ENCODE assay signal across 9 cellular contexts in the genomic region with DNA sequence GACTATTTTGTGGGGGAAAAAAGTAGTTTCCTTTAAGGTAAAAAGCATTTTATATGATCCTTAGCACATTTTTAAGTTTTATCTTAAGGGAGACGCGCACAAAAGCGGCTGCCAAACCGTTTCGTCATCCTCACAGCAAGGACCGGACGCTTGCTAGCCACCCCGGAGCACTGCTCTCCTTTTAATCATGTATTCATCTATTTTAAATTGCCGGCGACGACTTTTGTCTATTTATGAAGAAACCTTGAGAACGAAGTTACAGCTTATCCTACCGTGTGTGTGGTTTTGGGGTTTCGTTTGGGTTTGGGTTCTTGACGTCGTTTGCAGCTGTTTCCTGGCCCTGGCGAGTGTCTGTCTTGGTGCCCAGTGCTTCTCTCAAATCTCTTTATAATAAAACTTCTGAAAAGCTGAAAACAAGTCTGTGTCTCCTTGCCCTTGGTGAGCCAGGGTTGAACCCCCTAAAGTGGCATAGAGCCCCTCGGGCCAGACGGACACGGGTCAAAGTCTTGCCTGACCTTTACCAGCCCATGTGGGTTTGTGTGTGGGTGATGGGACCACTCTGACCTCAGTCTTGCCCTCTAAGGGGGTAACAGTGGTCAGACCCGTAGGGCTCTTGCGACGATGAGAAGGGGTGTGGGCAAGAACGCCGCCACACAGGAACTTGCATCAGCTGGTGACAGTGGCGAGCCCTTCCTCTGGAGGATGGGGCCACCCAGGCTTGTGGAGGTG.
A peak's percentile ranks its signal among the peaks of the same experiment; 100 is the strongest.
DNase-seq lines count a peak whose midpoint lies in the region; ATAC-seq, FAIRE-seq and TF ChIP-seq lines count a peak whose summit lies in the region.
"Had no signal": no experiment of that assay in that cellular context is flagged by ENCODE, and none has a peak within 500 bp of the region (broad histone marks: within the 10 kb centered on the region; RNA-seq: fewer than 3 reads in every experiment).

No MANE protein-coding gene starts in this region.

- peaks cover 45 to 90% of the 10 kb centered on the region in 2 experiments for H3K27me3 ChIP-seq in K562 (ENCODE audit: control insufficient read depth in 2 of 2, insufficient read depth in 2 of 2, low read length in 2 of 2)

- peaks cover 6% of the 10 kb centered on the region; the same call in 1 of the 2 replicates for H4K20me1 ChIP-seq in K562 (replicated peaks; ENCODE audit: control insufficient read depth, insufficient read depth, low read length)

- CTCF ChIA-PET in K562 (lab: Yijun Ruan, JAX; ENCODE audit: low intra/inter-chr PET ratio) = no interaction called here

- H3K9me1 ChIP-seq in K562 (ENCODE audit: control insufficient read depth, insufficient read depth, low read length) = peaks cover 3% of the 10 kb centered on the region

- TF ChIP-seq CTCF in K562 (IDR thresholded peaks at IDR 0.05 in 2 of 3, conservative IDR thresholded peaks at IDR 0.05 in 1 of 3; ENCODE audit: insufficient read depth in 2 of 3, low read depth in 1 of 3, low read length in 3 of 3) = no peak

- POLR2A ChIA-PET in K562 (lab: Yijun Ruan, JAX) = interaction anchor here (0.8 to 1.3 kb wide), 2 partner anchors 8 to 302 kb away, joined by 3 to 4 read pairs; no protein-coding TSS in a partner anchor

- WGBS in K562 (ENCODE audit: insufficient coverage, low coverage, missing lambda C conversion rate) = 5% methylated on average over 23 of the region's 26 CpGs

- no peak overlapping the region for H3K9ac ChIP-seq in K562 (ENCODE audit: insufficient read depth in 1 of 2, low read depth in 2 of 2, low read length in 2 of 2)

- no peak for TF ChIP-seq POLR2A in K562 (conservative IDR thresholded peaks at IDR 0.05)

- no peaks in the 10 kb centered on the region for H3K9me3 ChIP-seq in K562 (replicated peaks; ENCODE audit: control insufficient read depth, insufficient read depth, low read depth, low read length)

- no peak overlapping the region for H3K4me2 ChIP-seq in K562 (ENCODE audit: insufficient read depth, low read length)

- in situ Hi-C loops in K562 (cut with MboI) = no loop called here

- FAIRE-seq in K562 (lab: Jason Lieb, UNC) = no peak

- ATAC-seq in K562 = no peak

- intact Hi-C loops in K562 (cut with micrococcal nuclease) = no loop called here

- H3K4me3 ChIP-seq in K562 = no peak overlapping the region

- H3K4me1 ChIP-seq in K562 (replicated peaks in 1 of 2; ENCODE audit: control insufficient read depth in 2 of 2, insufficient read depth in 2 of 2, low read length in 2 of 2) = no peaks in the 10 kb centered on the region

- no peak overlapping the region for H2AFZ ChIP-seq in K562 (ENCODE audit: low read depth, low read length)

- no peak for TF ChIP-seq RAD21 in K562 (CRISPR knock-in tag; conservative IDR thresholded peaks at IDR 0.05 in 1 of 2, IDR thresholded peaks at IDR 0.05 in 1 of 2)

- H3K79me2 ChIP-seq in K562 (ENCODE audit: control insufficient read depth, insufficient read depth, low read length) = no peaks in the 10 kb centered on the region

- H3K27ac ChIP-seq in K562 (ENCODE audit: extremely low read depth, low read depth, low read length) = no peak overlapping the region
- H3K27ac ChIP-seq: 22Rv1 had no signal

- no peaks in the 10 kb centered on the region for H3K36me3 ChIP-seq in K562 (ENCODE audit: control insufficient read depth, insufficient read depth, low read length)

- no peak for TF ChIP-seq EP300 in K562 (IDR thresholded peaks at IDR 0.05; ENCODE audit: low read length)

- BruUV-seq in K562 (replicated peaks; lab: Mats Ljungman, UMichigan) = no TSS peak

- peak; percentile 81 for DNase-seq in NK-92 treated with Interleukin-12 subunit alpha and Interleukin-12 subunit beta, amount 100 ng/mL, for 24 hours (lab: John Stamatoyannopoulos, UW)
- DNase-seq in NK-92 (lab: John Stamatoyannopoulos, UW; ENCODE audit: unreplicated experiment) (no peak), T follicular helper cell (ENCODE audit: low read depth) (peak; percentile 77), K562 (ENCODE audit: extremely low read depth in 1 of 4, low spot score in 3 of 4) (no peak), NCI-H1436 treated with DMSO at 0.1 percent for 48 hours (lab: John Stamatoyannopoulos, UW) (no peak), NCI-H2107 treated with DMSO at 0.1 percent for 48 hours (lab: John Stamatoyannopoulos, UW; ENCODE audit: unreplicated experiment) (no peak), NCI-H2227 (lab: John Stamatoyannopoulos, UW; ENCODE audit: unreplicated experiment) (no peak)
- DNase-seq in stimulated activated CD8-positive, alpha-beta memory T cell treated with anti-CD3 and anti-CD28 coated beads, Interleukin-4, amount 100 ng/mL, for 48 hours = peak; percentile 75

TF ChIP-seq in K562, 482 proteins besides CTCF, POLR2A, EP300 and RAD21:
- TF ChIP-seq STAT5B (CRISPR knock-in tag; IDR thresholded peaks at IDR 0.05) (no peak), HMG20B (CRISPR knock-in tag; IDR thresholded peaks at IDR 0.05) (no peak), CEBPG (CRISPR knock-in tag; IDR thresholded peaks at IDR 0.05) (no peak), CEBPG (tag; conservative IDR thresholded peaks at IDR 0.05 in 1 of 2, IDR thresholded peaks at IDR 0.05 in 1 of 2) (peak; percentile 53 to 64; a peak in 3 of 4 replicates), SMARCA5 (IDR thresholded peaks at IDR 0.05) (no peak)

Comparison
In these comparisons a context has a peak if more than half of its experiments do, and no peak if none do; other contexts are left out.
1. DNase-seq: peak in NK-92 treated with Interleukin-12 subunit alpha and Interleukin-12 subunit beta, amount 100 ng/mL, for 24 hours (single experiment), T follicular helper cell (single experiment) and stimulated activated CD8-positive, alpha-beta memory T cell treated with anti-CD3 and anti-CD28 coated beads, Interleukin-4, amount 100 ng/mL, for 48 hours (single experiment); none in NK-92 (single experiment), K562 (0 of 4), NCI-H1436 treated with DMSO at 0.1 percent for 48 hours (single experiment), NCI-H2107 treated with DMSO at 0.1 percent for 48 hours (single experiment) and NCI-H2227 (single experiment).